Comparison of ENCODE assay signal across 17 cellular contexts in the genomic region with DNA sequence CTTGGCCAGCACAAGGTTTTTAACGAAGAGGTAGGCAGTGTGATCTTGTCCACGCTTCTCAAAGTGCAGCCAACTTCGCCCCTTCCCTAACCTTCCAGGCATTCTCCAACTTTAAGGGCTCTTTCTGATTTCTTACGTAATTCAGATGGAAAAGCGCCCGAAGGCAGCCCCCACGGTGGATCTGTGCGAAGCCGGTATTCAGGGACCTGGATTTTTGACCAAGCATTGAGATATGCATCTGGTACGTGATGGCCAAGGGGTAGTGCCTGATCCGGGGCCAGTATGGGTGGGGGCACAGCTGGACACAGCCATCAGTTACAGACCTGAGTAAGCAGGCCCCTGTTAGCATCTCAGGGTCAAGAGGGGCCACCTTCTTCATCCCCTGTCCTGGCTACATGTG.
"Had no signal": no experiment of that assay in that cellular context is flagged by ENCODE, and none has a peak within 500 bp of the region (broad histone marks: within the 10 kb centered on the region; RNA-seq: fewer than 3 reads in every experiment).

No MANE protein-coding gene starts in this region.

- H3K27ac Mint-ChIP-seq: activated CD8-positive, alpha-beta T cell treated with anti-CD3 and anti-CD28 coated beads, Interleukin-2, amount 10 ng/mL, durations not matched to agents 7 days and 5 days; activated naive CD8-positive, alpha-beta T cell treated with anti-CD3 and anti-CD28 coated beads for 36 hours had no signal

- H3K9me3 ChIP-seq: neutrophil, tibial nerve, uterus had no signal

- H3K27me3 ChIP-seq: cardiac muscle cell, dorsolateral prefrontal cortex, foreskin keratinocyte, neutrophil, tibial nerve, uterus had no signal

- H3K4me3 Mint-ChIP-seq: activated CD8-positive, alpha-beta T cell treated with anti-CD3 and anti-CD28 coated beads, Interleukin-2, amount 10 ng/mL, durations not matched to agents 7 days and 5 days; activated naive CD8-positive, alpha-beta T cell treated with anti-CD3 and anti-CD28 coated beads for 36 hours had no signal

- DNase-seq: activated CD4-positive, alpha-beta T cell treated with anti-CD3 and anti-CD28 coated beads for 48 hours; activated CD8-positive, alpha-beta T cell treated with anti-CD3 and anti-CD28 coated beads, Interleukin-2, amount 10 ng/mL, durations not matched to agents 7 days and 5 days; activated naive CD8-positive, alpha-beta T cell treated with anti-CD3 and anti-CD28 coated beads for 36 hours; amniotic stem cell; hippocampal formation; mammary epithelial cell; stimulated activated CD4-positive, alpha-beta T cell treated with anti-CD3 and anti-CD28 coated beads, Interleukin-1b, Interleukin-23, amount 100 ng/mL, for 48 hours; stimulated activated naive CD4-positive, alpha-beta T cell treated with Interleukin-2 at 50 U/mL for 16 hours; substantia nigra; SW 1271 had no signal

- H3K36me3 Mint-ChIP-seq: activated naive CD8-positive, alpha-beta T cell treated with anti-CD3 and anti-CD28 coated beads for 36 hours had no signal

- H3K4me3 ChIP-seq: cardiac muscle cell, dorsolateral prefrontal cortex, tibial nerve, uterus had no signal

- H3K9me3 Mint-ChIP-seq: activated naive CD8-positive, alpha-beta T cell treated with anti-CD3 and anti-CD28 coated beads for 36 hours had no signal

- H3K27ac ChIP-seq: cardiac muscle cell, dorsolateral prefrontal cortex, foreskin keratinocyte, neutrophil, tibial nerve, uterus, WERI-Rb-1 had no signal

- H3K36me3 ChIP-seq: neutrophil, uterus, WERI-Rb-1 had no signal

- H3K27me3 Mint-ChIP-seq: activated naive CD8-positive, alpha-beta T cell treated with anti-CD3 and anti-CD28 coated beads for 36 hours had no signal

- H3K4me1 ChIP-seq: foreskin keratinocyte had no signal

- ATAC-seq: activated CD8-positive, alpha-beta T cell treated with anti-CD3 and anti-CD28 coated beads, Interleukin-2, amount 10 ng/mL, durations not matched to agents 7 days and 5 days had no signal
